ENCODE assay signal across 1 cellular context in genomic region chr14:53152627-53152908, GRCh38.
TF ChIP-seq lines count a peak whose summit lies in the region.

No MANE protein-coding gene starts in this region.

TF ChIP-seq in H1, 55 proteins besides CTCF, POLR2A, EP300 and RAD21 (continued from another document):
- no peak for TF ChIP-seq ATF3 (IDR thresholded peaks at IDR 0.05; ENCODE audit: insufficient read depth, low read depth, low read length)
- no peak for TF ChIP-seq TAF7 (optimal IDR thresholded peaks at IDR 0.05; ENCODE audit: borderline replicate concordance, low read depth, low read length)
- no peak for TF ChIP-seq TCF12 (IDR thresholded peaks at IDR 0.05; ENCODE audit: low read depth, low read length)
- no peak for TF ChIP-seq SIN3A (conservative IDR thresholded peaks at IDR 0.05 in 1 of 2, IDR thresholded peaks at IDR 0.05 in 1 of 2; ENCODE audit: low read depth in 1 of 2, low read length in 2 of 2)
- TF ChIP-seq BACH1 (IDR thresholded peaks at IDR 0.05; ENCODE audit: low read length), result no peak
- no peak for TF ChIP-seq JUND (IDR thresholded peaks at IDR 0.05; ENCODE audit: low read length)
- no peak for TF ChIP-seq CHD7 (IDR thresholded peaks at IDR 0.05; ENCODE audit: insufficient replicate concordance, low read length)
- no peak for TF ChIP-seq BCL11A (IDR thresholded peaks at IDR 0.05; ENCODE audit: low read depth in 2 of 2, low read length in 2 of 2)
- no peak for TF ChIP-seq RFX5 (IDR thresholded peaks at IDR 0.05; ENCODE audit: borderline replicate concordance, low read depth, low read length)
